In the genomic region with DNA sequence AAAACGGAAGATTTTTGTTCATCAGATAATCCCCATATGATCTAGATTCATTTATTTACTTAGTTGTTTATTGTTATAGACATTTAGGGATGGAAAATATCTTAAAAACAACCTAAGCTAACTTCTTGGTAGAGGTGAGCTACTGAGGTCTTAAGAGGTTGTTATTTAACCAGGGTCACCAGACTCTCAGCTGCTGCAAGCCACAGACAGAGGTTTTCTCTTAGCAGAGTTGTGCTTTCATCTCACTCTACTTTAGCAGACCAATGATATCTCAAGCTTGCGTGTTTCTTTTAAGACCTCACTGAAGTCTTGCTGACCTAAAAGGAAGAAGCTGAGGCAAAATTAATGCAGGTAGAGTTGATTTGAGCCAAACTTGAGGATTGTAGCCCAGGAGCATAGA, we compare ENCODE assay signal across 10 cellular contexts. TPM values are rescaled to one million over a fixed set of nuclear protein-coding genes. Genes with fewer than 3 reads are reported as not detected.
DNase-seq lines count a peak whose midpoint lies in the region; ATAC-seq, FAIRE-seq and TF ChIP-seq lines count a peak whose summit lies in the region.
"Had no signal": no experiment of that assay in that cellular context is flagged by ENCODE, and none has a peak within 500 bp of the region (broad histone marks: within the 10 kb centered on the region; RNA-seq: fewer than 3 reads in every experiment).

No MANE protein-coding gene starts in this region.

- H3K4me3 ChIP-seq in liver (ENCODE audit: low read depth in 1 of 3, low read length in 3 of 3) (no peak overlapping the region), HepG2 (replicated peaks in 1 of 3; ENCODE audit: insufficient read depth in 1 of 3, low read depth in 2 of 3, low read length in 3 of 3) (no peak overlapping the region), fibroblast of villous mesenchyme (ENCODE audit: low read depth, low read length) (no peak overlapping the region), HAP-1 (no peak overlapping the region)
- H3K4me3 ChIP-seq: BLaER1 had no signal

- H3K4me1 ChIP-seq in liver (ENCODE audit: control insufficient read depth in 4 of 4, insufficient read depth in 4 of 4, low read length in 3 of 4) (no peaks in the 10 kb centered on the region), HepG2 (ENCODE audit: insufficient read depth, low read length) (no peaks in the 10 kb centered on the region), HAP-1 (peaks cover 4% of the 10 kb centered on the region; the same call in 1 of the 2 replicates)
- H3K4me1 ChIP-seq: BLaER1 had no signal

- no peaks in the 10 kb centered on the region for H3K79me2 ChIP-seq in HepG2 (ENCODE audit: insufficient read depth, low read length)

- H3K36me3 ChIP-seq in liver (ENCODE audit: control insufficient read depth in 4 of 4, insufficient read depth in 3 of 4, low read depth in 1 of 4, low read length in 3 of 4) (no peaks in the 10 kb centered on the region), HepG2 (replicated peaks in 1 of 2; ENCODE audit: control insufficient read depth in 1 of 2, insufficient read depth in 2 of 2, low read length in 2 of 2) (no peaks in the 10 kb centered on the region), HAP-1 (replicated peaks) (no peaks in the 10 kb centered on the region; the same call in 1 of the 2 replicates)
- H3K36me3 ChIP-seq: BLaER1 had no signal

- TF ChIP-seq POLR2A in HepG2 (IDR thresholded peaks at IDR 0.05; ENCODE audit: insufficient read depth in 1 of 2, low read depth in 2 of 2, low read length in 2 of 2), result no peak

- 81% methylated on average over 2 of the region's 2 CpGs for WGBS in liver
- WGBS in HepG2 (ENCODE audit: low lambda C conversion rate), result 92% methylated on average over 2 of the region's 2 CpGs

- no peak overlapping the region for H2AFZ ChIP-seq in HepG2 (ENCODE audit: low read length)

- no TSS peak for BruUV-seq in HepG2 (replicated peaks; lab: Mats Ljungman, UMichigan)

- no peak for FAIRE-seq in HepG2 (lab: Jason Lieb, UNC)

- no peaks in the 10 kb centered on the region for H3K27me3 ChIP-seq in liver (ENCODE audit: control insufficient read depth in 4 of 4, insufficient read depth in 4 of 4, low read length in 3 of 4)
- H3K27me3 ChIP-seq in HepG2 (ENCODE audit: control insufficient read depth in 1 of 2, insufficient read depth in 2 of 2, low read length in 2 of 2), result no peaks in the 10 kb centered on the region
- H3K27me3 ChIP-seq in HAP-1 (ENCODE audit: low read depth), result no peaks in the 10 kb centered on the region
- H3K27me3 ChIP-seq: BLaER1 had no signal

- no peak overlapping the region for H3K4me2 ChIP-seq in HepG2 (ENCODE audit: low read depth, low read length)
- H3K4me2 ChIP-seq: BLaER1 had no signal

- TF ChIP-seq RAD21 in liver (IDR thresholded peaks at IDR 0.05), result no peak
- TF ChIP-seq RAD21 in HepG2 (CRISPR knock-in tag; IDR thresholded peaks at IDR 0.05), result no peak

- H3K9me3 ChIP-seq in liver (ENCODE audit: control insufficient read depth in 4 of 4, low read length in 3 of 4) (no peaks in the 10 kb centered on the region), HepG2 (ENCODE audit: low read length) (no peaks in the 10 kb centered on the region), HAP-1 (no peaks in the 10 kb centered on the region)
- H3K9me3 ChIP-seq: BLaER1 had no signal

- H3K9ac ChIP-seq in liver (ENCODE audit: low read depth in 1 of 2, low read length in 2 of 2), result no peak overlapping the region
- no peak overlapping the region for H3K9ac ChIP-seq in HepG2 (ENCODE audit: insufficient read depth, low read depth, low read length)
- H3K9ac ChIP-seq: BLaER1 had no signal

- in situ Hi-C loops in HepG2 (cut with HindIII; ENCODE audit: extremely low pct_ligation_motif_present, low pct_unique_long_range_greater_than_20kb) (no loop called here), HAP-1 (cut with MboI; ENCODE audit: low sequenced_read_pairs) (no loop called here)

- intact Hi-C loops in HepG2 (cut with micrococcal nuclease; ENCODE audit: unreplicated experiment), result no loop called here

- H3K27ac ChIP-seq in liver (ENCODE audit: low read depth in 1 of 2, low read length in 2 of 2), result peak overlapping the region; percentile 39 to 52
- H3K27ac ChIP-seq in HepG2 (ENCODE audit: extremely low read length, insufficient read depth, low read length), result no peak overlapping the region
- H3K27ac ChIP-seq: BLaER1 had no signal

- CTCF ChIA-PET in HepG2 (lab: Yijun Ruan, JAX; ENCODE audit: low intra/inter-chr PET ratio, low total read pairs), result no interaction called here

- TF ChIP-seq EP300 in HepG2 (IDR thresholded peaks at IDR 0.05; ENCODE audit: low read depth in 2 of 2, low read length in 2 of 2), result no peak
- no peak for TF ChIP-seq EP300 in HepG2 (CRISPR knock-in tag; IDR thresholded peaks at IDR 0.05; ENCODE audit: borderline replicate concordance)

- H4K20me1 ChIP-seq in HepG2 (ENCODE audit: insufficient read depth, low read length), result no peaks in the 10 kb centered on the region
- H4K20me1 ChIP-seq: BLaER1 had no signal

- no peak for TF ChIP-seq CTCF in liver (IDR thresholded peaks at IDR 0.05; ENCODE audit: low read depth, low read length, missing input control)
- TF ChIP-seq CTCF in HepG2 (CRISPR knock-in tag; IDR thresholded peaks at IDR 0.05), result no peak
- TF ChIP-seq CTCF in fibroblast of villous mesenchyme (IDR thresholded peaks at IDR 0.05; ENCODE audit: insufficient read depth, low read depth, low read length), result no peak

- ATAC-seq in HepG2, result no peak
- peak; percentile 87 for ATAC-seq in HG03354 (IDR thresholded peaks at IDR 0.05; ENCODE audit: poor library complexity, severe bottlenecking, unreplicated experiment)

- DNase-seq in HepG2 (ENCODE audit: low spot score) (no peak), fibroblast of villous mesenchyme (ENCODE audit: low read depth) (peak; percentile 30), EL (no peak), LoVo (ENCODE audit: low spot score) (no peak), NCI-H2029 (lab: John Stamatoyannopoulos, UW) (no peak), HAP-1 (ENCODE audit: low spot score in 2 of 2) (no peak)
- DNase-seq: NCI-H510A treated with DMSO at 0.1 percent for 48 hours had no signal

- POLR2A ChIA-PET in HepG2 (lab: Yijun Ruan, JAX), result no interaction called here

TF ChIP-seq in liver, 16 proteins besides CTCF, POLR2A, EP300 and RAD21 (continues in another document):
- TF ChIP-seq JUND (IDR thresholded peaks at IDR 0.05) (no peak), FOXA1 (IDR thresholded peaks at IDR 0.05) (no peak), HNF4A (conservative IDR thresholded peaks at IDR 0.05) (no peak)
- TF ChIP-seq, protein P1, sequence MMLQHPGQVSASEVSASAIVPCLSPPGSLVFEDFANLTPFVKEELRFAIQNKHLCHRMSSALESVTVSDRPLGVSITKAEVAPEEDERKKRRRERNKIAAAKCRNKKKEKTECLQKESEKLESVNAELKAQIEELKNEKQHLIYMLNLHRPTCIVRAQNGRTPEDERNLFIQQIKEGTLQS (IDR thresholded peaks at IDR 0.05), result no peak
- TF ChIP-seq, protein P2, sequence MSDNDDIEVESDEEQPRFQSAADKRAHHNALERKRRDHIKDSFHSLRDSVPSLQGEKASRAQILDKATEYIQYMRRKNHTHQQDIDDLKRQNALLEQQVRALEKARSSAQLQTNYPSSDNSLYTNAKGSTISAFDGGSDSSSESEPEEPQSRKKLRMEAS (IDR thresholded peaks at IDR 0.05), result no peak

TF ChIP-seq in HepG2, 621 proteins besides CTCF, POLR2A, EP300 and RAD21 (continues in another document):
- no peak for TF ChIP-seq ZNF891 (CRISPR knock-in tag; IDR thresholded peaks at IDR 0.05)
- no peak for TF ChIP-seq ZNF510 (CRISPR knock-in tag; IDR thresholded peaks at IDR 0.05; ENCODE audit: low read depth)
- no peak for TF ChIP-seq KAT2B (IDR thresholded peaks at IDR 0.05; ENCODE audit: borderline replicate concordance, low read depth, low read length)
- TF ChIP-seq, protein P3, sequence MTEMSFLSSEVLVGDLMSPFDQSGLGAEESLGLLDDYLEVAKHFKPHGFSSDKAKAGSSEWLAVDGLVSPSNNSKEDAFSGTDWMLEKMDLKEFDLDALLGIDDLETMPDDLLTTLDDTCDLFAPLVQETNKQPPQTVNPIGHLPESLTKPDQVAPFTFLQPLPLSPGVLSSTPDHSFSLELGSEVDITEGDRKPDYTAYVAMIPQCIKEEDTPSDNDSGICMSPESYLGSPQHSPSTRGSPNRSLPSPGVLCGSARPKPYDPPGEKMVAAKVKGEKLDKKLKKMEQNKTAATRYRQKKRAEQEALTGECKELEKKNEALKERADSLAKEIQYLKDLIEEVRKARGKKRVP (CRISPR knock-in tag; IDR thresholded peaks at IDR 0.05), result no peak
- TF ChIP-seq CBFB (CRISPR knock-in tag; IDR thresholded peaks at IDR 0.05), result no peak

RNA-seq across cellular contexts. Expression of a gene that starts 43.6 kb away (rescaled TPM):
- 10 to 100 TPM; 21.7 to 40.9 TPM for total RNA-seq in liver
- 10 to 100 TPM in 1 of 2 donors, 1 to 10 TPM in 1; 8.6 to 13.4 TPM for polyA plus RNA-seq in liver
- 13.6 and 24.3 TPM in 2 replicates for total RNA-seq in HepG2 (2016; rRNA removed; fragmentation: Illumina TruSeq; extraction: Trizol)
- total RNA-seq in HepG2 (2016; cell fraction: cytosol; rRNA removed; fragmentation: Illumina TruSeq; extraction: Trizol; ENCODE audit: low read depth), result 2.1 and 2.2 TPM in 2 replicates
- total RNA-seq in HepG2 (2016; cell fraction: insoluble cytoplasmic fraction; rRNA removed; fragmentation: Illumina TruSeq; extraction: Trizol), result 14.1 and 25.5 TPM in 2 replicates
- total RNA-seq in HepG2 (2016; cell fraction: membrane; rRNA removed; fragmentation: Illumina TruSeq; extraction: Trizol), result 5.1 and 5.6 TPM in 2 replicates
- total RNA-seq in HepG2 (2016; cell fraction: nucleus; rRNA removed; fragmentation: Illumina TruSeq; extraction: Trizol), result 15.2 and 17.1 TPM in 2 replicates
- 18.7 and 20.8 TPM in 2 replicates for polyA plus RNA-seq in HepG2 (2011; rRNA removed)
- 14.9 and 15.1 TPM in 2 replicates for polyA plus RNA-seq in HepG2 (2011; cell fraction: cytosol; rRNA removed)
- 10.3 and 11.5 TPM in 2 replicates for polyA plus RNA-seq in HepG2 (2011; cell fraction: nucleus; rRNA removed)
- 12.9 and 15.2 TPM in 2 replicates for polyA plus RNA-seq in HepG2 (2012)
- polyA plus RNA-seq in HepG2 (2016; cell fraction: cytosol; fragmentation: Illumina TruSeq; extraction: Trizol; ENCODE audit: low read depth), result 0.77 and 0.88 TPM in 2 replicates
- polyA plus RNA-seq in HepG2 (2016; cell fraction: insoluble cytoplasmic fraction; fragmentation: Illumina TruSeq; extraction: Trizol; ENCODE audit: low read depth), result 18.7 and 19.3 TPM in 2 replicates
- 3.2 and 3.7 TPM in 2 replicates for polyA plus RNA-seq in HepG2 (2016; cell fraction: membrane; fragmentation: Illumina TruSeq; extraction: Trizol; ENCODE audit: low read depth)
- polyA plus RNA-seq in HepG2 (2016; cell fraction: nucleus; fragmentation: Illumina TruSeq; extraction: Trizol; ENCODE audit: insufficient read depth, low read depth), result 21.0 and 23.4 TPM in 2 replicates
- 42.4 and 115 TPM in 2 replicates for polyA minus RNA-seq in HepG2 (2011; rRNA and poly(A)+ RNA removed; ENCODE audit: low replicate concordance)
- 19.9 and 21.1 TPM in 2 replicates for polyA minus RNA-seq in HepG2 (2011; cell fraction: cytosol; rRNA and poly(A)+ RNA removed)
- polyA minus RNA-seq in HepG2 (2011; cell fraction: nucleus; rRNA and poly(A)+ RNA removed), result 29.4 and 39.5 TPM in 2 replicates
- 21.6 and 52.7 TPM in 2 replicates for total RNA-seq in fibroblast of villous mesenchyme
